23 cellular contexts compared by ENCODE assay signal in the genomic region with DNA sequence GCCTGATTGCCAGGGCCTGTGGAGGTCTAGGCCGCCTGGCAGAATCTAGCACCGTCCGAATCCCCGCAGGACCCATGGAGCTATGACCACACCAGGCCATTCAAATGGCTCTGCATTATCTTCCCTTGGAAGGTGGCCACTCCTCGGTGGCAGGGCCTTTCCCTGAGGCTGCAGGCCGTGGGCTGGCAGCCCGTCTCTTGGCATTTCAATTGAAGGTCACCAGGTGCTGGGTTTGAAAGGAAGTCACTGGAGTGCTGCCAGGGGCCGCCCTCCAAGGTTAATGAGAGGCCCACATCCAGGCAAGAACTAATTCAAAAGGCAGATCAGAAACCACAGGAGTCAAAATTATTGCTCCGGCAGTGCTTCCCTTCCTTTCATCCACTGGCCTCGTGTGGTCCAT. TPM values are rescaled to one million over a fixed set of nuclear protein-coding genes. Genes with fewer than 3 reads are reported as not detected.
DNase-seq lines count a peak whose midpoint lies in the region; ATAC-seq, FAIRE-seq and TF ChIP-seq lines count a peak whose summit lies in the region.
"Had no signal": no experiment of that assay in that cellular context is flagged by ENCODE, and none has a peak within 500 bp of the region (broad histone marks: within the 10 kb centered on the region; RNA-seq: fewer than 3 reads in every experiment).

No MANE protein-coding gene starts in this region.

- H3K4me1 ChIP-seq in HepG2 (ENCODE audit: insufficient read depth, low read length) (peaks cover 25% of the 10 kb centered on the region), right lobe of liver (no peaks in the 10 kb centered on the region), K562 (replicated peaks in 1 of 2; ENCODE audit: control insufficient read depth in 2 of 2, insufficient read depth in 2 of 2, low read length in 2 of 2) (no peaks in the 10 kb centered on the region)
- H3K4me1 ChIP-seq: vagina had no signal

- TF ChIP-seq CTCF in HepG2 (CRISPR knock-in tag; IDR thresholded peaks at IDR 0.05) (no peak), right lobe of liver (IDR thresholded peaks at IDR 0.05) (no peak), K562 (IDR thresholded peaks at IDR 0.05 in 2 of 3, conservative IDR thresholded peaks at IDR 0.05 in 1 of 3; ENCODE audit: insufficient read depth in 2 of 3, low read depth in 1 of 3, low read length in 3 of 3) (no peak), GM13976 (IDR thresholded peaks at IDR 0.05; ENCODE audit: borderline replicate concordance, control extremely low read depth, extremely low read depth, insufficient read depth, missing control alignments) (no peak)

- H2AFZ ChIP-seq in HepG2 (ENCODE audit: low read length) (no peak overlapping the region), K562 (ENCODE audit: low read depth, low read length) (no peak overlapping the region)

- no peak overlapping the region for H3K4me2 ChIP-seq in HepG2 (ENCODE audit: low read depth, low read length)
- H3K4me2 ChIP-seq in K562 (ENCODE audit: insufficient read depth, low read length): no peak overlapping the region

- CTCF ChIA-PET in HepG2 (lab: Yijun Ruan, JAX; ENCODE audit: low intra/inter-chr PET ratio, low total read pairs) (no interaction called here), K562 (lab: Yijun Ruan, JAX; ENCODE audit: low intra/inter-chr PET ratio) (no interaction called here)

- in situ Hi-C loops in HepG2 (cut with HindIII; ENCODE audit: extremely low pct_ligation_motif_present, low pct_unique_long_range_greater_than_20kb) (no loop called here), K562 (cut with MboI) (no loop called here), GM13976 (cut with MboI; ENCODE audit: low sequenced_read_pairs, unreplicated experiment) (no loop called here)

- H3K27me3 ChIP-seq in HepG2 (ENCODE audit: control insufficient read depth in 1 of 2, insufficient read depth in 2 of 2, low read length in 2 of 2) (no peaks in the 10 kb centered on the region), right lobe of liver (no peaks in the 10 kb centered on the region), K562 (ENCODE audit: control insufficient read depth in 2 of 2, insufficient read depth in 2 of 2, low read length in 2 of 2) (peaks cover 0 to 4% of the 10 kb centered on the region in 2 experiments; a peak in 2 of 5 replicates)
- H3K27me3 ChIP-seq: vagina had no signal

- WGBS in HepG2 (ENCODE audit: low lambda C conversion rate): 74% methylated on average over 6 of the region's 10 CpGs
- 79% methylated on average over 2 of the region's 10 CpGs for WGBS in right lobe of liver (ENCODE audit: insufficient coverage, low coverage, low lambda C conversion rate, missing lambda C conversion rate)
- 59% methylated on average over 10 of the region's 10 CpGs for WGBS in K562 (ENCODE audit: insufficient coverage, low coverage, missing lambda C conversion rate)

- TF ChIP-seq POLR2A in HepG2 (IDR thresholded peaks at IDR 0.05; ENCODE audit: insufficient read depth in 1 of 2, low read depth in 2 of 2, low read length in 2 of 2): no peak
- TF ChIP-seq POLR2A in right lobe of liver (IDR thresholded peaks at IDR 0.05): no peak
- no peak for TF ChIP-seq POLR2A in K562 (conservative IDR thresholded peaks at IDR 0.05)

- H3K9me1 ChIP-seq in K562 (ENCODE audit: control insufficient read depth, insufficient read depth, low read length): no peaks in the 10 kb centered on the region

- H3K4me3 ChIP-seq in HepG2 (replicated peaks in 1 of 3; ENCODE audit: insufficient read depth in 1 of 3, low read depth in 2 of 3, low read length in 3 of 3) (no peak overlapping the region), right lobe of liver (no peak overlapping the region), K562 (no peak overlapping the region)
- H3K4me3 ChIP-seq: GM12878, vagina had no signal

- H3K9me3 ChIP-seq in HepG2 (ENCODE audit: low read length): no peaks in the 10 kb centered on the region
- no peaks in the 10 kb centered on the region for H3K9me3 ChIP-seq in right lobe of liver
- no peaks in the 10 kb centered on the region for H3K9me3 ChIP-seq in K562 (replicated peaks; ENCODE audit: control insufficient read depth, insufficient read depth, low read depth, low read length)
- H3K9me3 ChIP-seq: vagina had no signal

- ATAC-seq in HepG2: no peak; the same call in 1 of the 3 replicates
- ATAC-seq in right lobe of liver: no peak
- ATAC-seq in K562: no peak
- ATAC-seq in sciatic nerve: no peak
- ATAC-seq: GM12878; natural killer cell treated with Interleukin-12 subunit alpha and Interleukin-12 subunit beta and Interleukin-15 and Interleukin-18, amount 100 ng/mL, for 72 hours had no signal

- BruUV-seq in HepG2 (replicated peaks; lab: Mats Ljungman, UMichigan): no TSS peak
- BruUV-seq in K562 (replicated peaks; lab: Mats Ljungman, UMichigan): no TSS peak

- DNase-seq in HepG2 (ENCODE audit: low spot score) (no peak), right lobe of liver (no peak), NCI-H2196 (lab: John Stamatoyannopoulos, UW; ENCODE audit: unreplicated experiment) (peak; percentile 49), K562 (ENCODE audit: extremely low read depth in 1 of 4, low spot score in 3 of 4) (no peak), sciatic nerve (ENCODE audit: low spot score) (no peak), GM13976 (ENCODE audit: low spot score) (no peak), NCI-H82 (lab: John Stamatoyannopoulos, UW) (no peak)
- DNase-seq: activated CD4-positive, alpha-beta T cell treated with anti-CD3 and anti-CD28 coated beads, Interleukin-2, amount 50 U/mL, for 1 hour; activated CD8-positive, alpha-beta memory T cell treated with anti-CD3 and anti-CD28 coated beads, Interleukin-2, amount 50 U/mL, for 48 hours; AML-193; foreskin fibroblast; GDM1; hypothalamus; NCI-H1694; NCI-H526 treated with DMSO at 0.1 percent for 48 hours; stimulated activated CD4-positive, alpha-beta T cell treated with anti-CD3 and anti-CD28 coated beads, Interleukin-4, amount 100 ng/mL, for 24 hours had no signal

- FAIRE-seq in HepG2 (lab: Jason Lieb, UNC) (no peak), K562 (lab: Jason Lieb, UNC) (no peak)
- FAIRE-seq: D721Med, GM12878, keratinocyte had no signal

- TF ChIP-seq EP300 in HepG2 (IDR thresholded peaks at IDR 0.05; ENCODE audit: low read depth in 2 of 2, low read length in 2 of 2): no peak
- TF ChIP-seq EP300 in HepG2 (CRISPR knock-in tag; IDR thresholded peaks at IDR 0.05; ENCODE audit: borderline replicate concordance): no peak
- TF ChIP-seq EP300 in K562 (IDR thresholded peaks at IDR 0.05; ENCODE audit: low read length): no peak

- H3K9ac ChIP-seq in HepG2 (ENCODE audit: insufficient read depth, low read depth, low read length): no peak overlapping the region
- H3K9ac ChIP-seq in K562 (ENCODE audit: insufficient read depth in 1 of 2, low read depth in 2 of 2, low read length in 2 of 2): no peak overlapping the region

- H3K36me3 ChIP-seq in HepG2 (replicated peaks in 1 of 2; ENCODE audit: control insufficient read depth in 1 of 2, insufficient read depth in 2 of 2, low read length in 2 of 2): peaks cover 1 to 8% of the 10 kb centered on the region in 2 experiments; a peak in 1 of 5 replicates
- no peaks in the 10 kb centered on the region for H3K36me3 ChIP-seq in right lobe of liver
- peaks cover 3% of the 10 kb centered on the region; the same call in 1 of the 3 replicates for H3K36me3 ChIP-seq in K562 (ENCODE audit: control insufficient read depth, insufficient read depth, low read length)
- H3K36me3 ChIP-seq: vagina had no signal

- POLR2A ChIA-PET in HepG2 (lab: Yijun Ruan, JAX) (no interaction called here), K562 (lab: Yijun Ruan, JAX) (no interaction called here)

- no peak for TF ChIP-seq RAD21 in HepG2 (CRISPR knock-in tag; IDR thresholded peaks at IDR 0.05)
- no peak for TF ChIP-seq RAD21 in K562 (CRISPR knock-in tag; conservative IDR thresholded peaks at IDR 0.05 in 1 of 2, IDR thresholded peaks at IDR 0.05 in 1 of 2)

- H3K79me2 ChIP-seq in HepG2 (ENCODE audit: insufficient read depth, low read length): no peaks in the 10 kb centered on the region
- H3K79me2 ChIP-seq in K562 (ENCODE audit: control insufficient read depth, insufficient read depth, low read length): no peaks in the 10 kb centered on the region

- no peaks in the 10 kb centered on the region for H4K20me1 ChIP-seq in HepG2 (ENCODE audit: insufficient read depth, low read length)
- H4K20me1 ChIP-seq in K562 (replicated peaks; ENCODE audit: control insufficient read depth, insufficient read depth, low read length): no peaks in the 10 kb centered on the region

- no peak overlapping the region for H3K27ac ChIP-seq in HepG2 (ENCODE audit: extremely low read length, insufficient read depth, low read length)
- H3K27ac ChIP-seq in right lobe of liver: no peak overlapping the region
- no peak overlapping the region for H3K27ac ChIP-seq in K562 (ENCODE audit: extremely low read depth, low read depth, low read length)
- H3K27ac ChIP-seq: RWPE1, vagina had no signal

- intact Hi-C loops in HepG2 (cut with micrococcal nuclease; ENCODE audit: unreplicated experiment): no loop called here
- intact Hi-C loops in right lobe of liver (cut with DNase I): no loop called here
- intact Hi-C loops in K562 (cut with micrococcal nuclease): no loop called here
- intact Hi-C loops in sciatic nerve (cut with DNase I): no loop called here

RNA-seq across cellular contexts. Expression of a gene that starts 27.7 kb away (rescaled TPM):
- total RNA-seq in HepG2 (2016; rRNA removed; fragmentation: Illumina TruSeq; extraction: Trizol) (not detected in 2 replicates), right lobe of liver (not detected), K562 (2014; rRNA removed) (not detected in 2 replicates), K562 (2014; rRNA removed; fragmentation: Illumina TruSeq; extraction: Trizol) (not detected in 2 replicates), K562 (2015; rRNA removed; fragmentation: Illumina TruSeq; extraction: Trizol) (not detected in 2 replicates), K562 (2021) (not detected in 2 replicates), sciatic nerve (not detected)
- total RNA-seq in HepG2 (2016; cell fraction: cytosol; rRNA removed; fragmentation: Illumina TruSeq; extraction: Trizol; ENCODE audit: low read depth): not detected in 2 replicates
- total RNA-seq in HepG2 (2016; cell fraction: insoluble cytoplasmic fraction; rRNA removed; fragmentation: Illumina TruSeq; extraction: Trizol): not detected in 2 replicates
- not detected in 2 replicates for total RNA-seq in HepG2 (2016; cell fraction: membrane; rRNA removed; fragmentation: Illumina TruSeq; extraction: Trizol)
- not detected in 2 replicates for total RNA-seq in HepG2 (2016; cell fraction: nucleus; rRNA removed; fragmentation: Illumina TruSeq; extraction: Trizol)
- polyA plus RNA-seq in HepG2 (2011; rRNA removed) (not detected in 2 replicates), K562 (2011; rRNA removed) (not detected in 2 replicates), K562 (2014; fragmentation: Illumina TruSeq; extraction: Trizol) (not detected in 2 replicates), K562 (2014; fragmentation: Nextera tagmentation; extraction: Ambion mirVana) (not detected), K562 (2014; rRNA removed) (not detected in 2 replicates)
- polyA plus RNA-seq in HepG2 (2011; cell fraction: cytosol; rRNA removed): not detected in 2 replicates
- polyA plus RNA-seq in HepG2 (2011; cell fraction: nucleus; rRNA removed): not detected in 2 replicates
- polyA plus RNA-seq in HepG2 (2012): not detected in 2 replicates
- polyA plus RNA-seq in HepG2 (2016; cell fraction: cytosol; fragmentation: Illumina TruSeq; extraction: Trizol; ENCODE audit: low read depth): not detected in 2 replicates
- polyA plus RNA-seq in HepG2 (2016; cell fraction: insoluble cytoplasmic fraction; fragmentation: Illumina TruSeq; extraction: Trizol; ENCODE audit: low read depth): not detected in 2 replicates
- polyA plus RNA-seq in HepG2 (2016; cell fraction: membrane; fragmentation: Illumina TruSeq; extraction: Trizol; ENCODE audit: low read depth): not detected in 2 replicates
- polyA plus RNA-seq in HepG2 (2016; cell fraction: nucleus; fragmentation: Illumina TruSeq; extraction: Trizol; ENCODE audit: insufficient read depth, low read depth): not detected in 2 replicates
- not detected in 2 replicates for polyA minus RNA-seq in HepG2 (2011; rRNA and poly(A)+ RNA removed; ENCODE audit: low replicate concordance)
- polyA minus RNA-seq in HepG2 (2011; cell fraction: cytosol; rRNA and poly(A)+ RNA removed): not detected in 2 replicates
- polyA minus RNA-seq in HepG2 (2011; cell fraction: nucleus; rRNA and poly(A)+ RNA removed): not detected in 2 replicates
- not detected in 2 replicates for total RNA-seq in K562 (2011; cell fraction: chromatin; rRNA removed; ENCODE audit: low replicate concordance)
- total RNA-seq in K562 (2011; cell fraction: nucleolus; rRNA removed): not detected in 2 replicates
- not detected in 2 replicates for total RNA-seq in K562 (2011; cell fraction: nucleoplasm; rRNA removed)
- polyA plus RNA-seq in K562 (2011; cell fraction: cytosol; rRNA removed): not detected in 2 replicates
- polyA plus RNA-seq in K562 (2011; cell fraction: nucleus; rRNA removed): not detected in 2 replicates
- polyA plus RNA-seq in K562 (2012): not detected in 2 replicates
- not detected in 2 replicates for polyA minus RNA-seq in K562 (2011; rRNA and poly(A)+ RNA removed)
- not detected in 2 replicates for polyA minus RNA-seq in K562 (2011; cell fraction: cytosol; rRNA and poly(A)+ RNA removed)
- polyA minus RNA-seq in K562 (2011; cell fraction: nucleus; rRNA and poly(A)+ RNA removed): not detected in 2 replicates
- total RNA-seq: GM12878; HT1080; natural killer cell treated with Interleukin-12 subunit alpha and Interleukin-12 subunit beta and Interleukin-15 and Interleukin-18, amount 100 ng/mL, for 72 hours; vagina had no signal
- polyA plus RNA-seq: GM12878, keratinocyte had no signal
